In the genomic region with DNA sequence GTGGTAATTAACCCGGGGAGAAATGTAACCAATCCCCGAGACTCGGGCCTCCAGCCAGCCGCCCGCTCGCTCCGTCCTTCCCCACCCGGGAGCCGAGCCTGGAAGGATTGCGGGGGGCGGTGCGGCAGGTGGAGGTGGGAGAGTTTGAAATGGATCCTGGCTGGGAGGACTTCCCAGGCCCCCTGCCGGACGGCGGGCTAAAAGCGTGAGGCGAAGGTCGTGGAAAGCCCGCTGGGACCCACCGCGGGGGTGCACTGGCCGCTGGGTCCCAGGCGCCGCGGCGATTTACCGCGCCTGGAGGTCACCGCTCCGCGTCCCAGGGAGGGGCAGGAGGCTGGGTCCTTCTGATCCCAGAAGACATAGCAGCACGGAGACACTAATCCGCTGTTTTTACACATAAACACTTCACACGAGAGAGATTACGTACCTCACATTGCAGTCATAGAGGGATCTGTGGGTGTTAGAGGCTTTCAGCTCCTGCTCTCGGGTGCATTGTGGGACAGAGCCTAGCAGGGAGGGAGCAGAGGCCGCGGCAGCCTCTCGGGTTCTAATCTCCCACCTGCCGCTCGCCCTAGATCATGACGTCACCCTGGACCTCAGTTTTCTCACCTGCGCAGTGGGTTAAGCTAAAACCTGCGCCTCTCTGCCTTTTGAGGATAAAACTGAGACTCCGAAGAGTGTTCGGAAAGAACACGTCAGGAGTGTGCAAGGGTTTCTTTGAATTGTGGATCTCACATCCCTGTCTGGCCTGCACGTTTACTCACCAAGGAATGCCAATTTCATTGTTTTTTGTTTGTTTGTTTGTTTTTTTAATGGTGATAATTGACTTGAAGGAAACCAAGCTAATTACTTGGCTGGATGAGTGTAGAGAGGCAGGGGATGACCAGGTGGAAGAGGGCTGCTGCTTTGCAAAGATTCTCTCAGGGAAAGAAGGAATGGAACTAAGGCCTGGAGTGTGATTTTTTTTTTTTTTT, we compare ENCODE assay signal across 8 cellular contexts. TPM values are rescaled to one million over a fixed set of nuclear protein-coding genes. Genes with fewer than 3 reads are reported as not detected.
A peak's percentile ranks its signal among the peaks of the same experiment; 100 is the strongest.
DNase-seq lines count a peak whose midpoint lies in the region; ATAC-seq and TF ChIP-seq lines count a peak whose summit lies in the region.

No MANE protein-coding gene starts in this region.

- H3K4me3 Mint-ChIP-seq in activated B cell treated with CpG ODN at 0.5 μM for 24 hours = peak overlapping the region; percentile 88
- H3K4me3 Mint-ChIP-seq in memory B cell = peak overlapping the region; percentile 88

- peak; percentile 42 for TF ChIP-seq CTCF in GM13977 (IDR thresholded peaks at IDR 0.05; ENCODE audit: extremely low read depth, insufficient read depth, missing control alignments)
- peak; percentile 43 for TF ChIP-seq CTCF in HFF-Myc (IDR thresholded peaks at IDR 0.05; ENCODE audit: low read depth, low read length, missing control alignments)
- TF ChIP-seq CTCF in activated B cell treated with CpG ODN at 0.5 μM for 24 hours (IDR thresholded peaks at IDR 0.05) = no peak

- H3K27me3 Mint-ChIP-seq in activated B cell treated with CpG ODN at 0.5 μM for 24 hours (peaks cover 4% of the 10 kb centered on the region), memory B cell (peaks cover 4% of the 10 kb centered on the region)

- no peaks in the 10 kb centered on the region for H3K36me3 Mint-ChIP-seq in activated B cell treated with CpG ODN at 0.5 μM for 24 hours (ENCODE audit: low read depth)
- H3K36me3 Mint-ChIP-seq in memory B cell = no peaks in the 10 kb centered on the region

- H3K9me3 Mint-ChIP-seq in activated B cell treated with CpG ODN at 0.5 μM for 24 hours (no peaks in the 10 kb centered on the region), memory B cell (no peaks in the 10 kb centered on the region)

- CTCF ChIA-PET in activated B cell treated with CpG ODN at 0.5 μM for 24 hours (lab: Charles Lee) = interaction anchor here (0.8 to 1.4 kb wide), 2 partner anchors 15 to 17 kb away, joined by 3 read pairs; partner anchors contain the start of gene TMEM9

- ATAC-seq in activated B cell treated with CpG ODN at 0.5 μM for 24 hours (ENCODE audit: low read depth) (peak; percentile 43), memory B cell (ENCODE audit: low read depth) (peak; percentile 48)

- in situ Hi-C loops in GM13977 (cut with MboI; ENCODE audit: low pct_unique_long_range_greater_than_20kb, low sequenced_read_pairs, unreplicated experiment) = no loop called here

- peak; percentile 74 for DNase-seq in GM13977 (ENCODE audit: low spot score)
- DNase-seq in HFF-Myc (ENCODE audit: extremely low read depth, low read depth) = no peak
- peak; percentile 83 for DNase-seq in NCI-H128 (lab: John Stamatoyannopoulos, UW; ENCODE audit: unreplicated experiment)
- peak; percentile 53 for DNase-seq in activated B cell treated with CpG ODN at 0.5 μM for 24 hours
- peak; percentile 39 for DNase-seq in dermis blood vessel endothelial cell
- DNase-seq in memory B cell (ENCODE audit: low spot score in 2 of 2) = peak in 1 of 2 donors; percentile 45
- peak; percentile 78 for DNase-seq in stimulated activated CD8-positive, alpha-beta memory T cell treated with anti-CD3 and anti-CD28 coated beads, Interleukin-4, amount 100 ng/mL, for 48 hours
- no peak for DNase-seq in ecto neural progenitor cell (ENCODE audit: low spot score)

- POLR2A ChIA-PET in activated B cell treated with CpG ODN at 0.5 μM for 24 hours (lab: Charles Lee) = interaction anchor here (1.6 kb wide), 1 partner anchor 17 kb away, joined by 13 read pairs; the partner anchor contains the start of gene TMEM9

- H3K4me1 Mint-ChIP-seq in activated B cell treated with CpG ODN at 0.5 μM for 24 hours = peaks cover 12% of the 10 kb centered on the region
- H3K4me1 Mint-ChIP-seq in memory B cell = peaks cover 10% of the 10 kb centered on the region

- H3K4me3 ChIP-seq in HFF-Myc (replicated peaks; ENCODE audit: low read depth, low read length) = peak overlapping the region; percentile 55

- intact Hi-C loops in activated B cell treated with CpG ODN at 0.5 μM for 24 hours (cut with micrococcal nuclease) = loop anchor here (5.0 kb wide), 1 partner anchor 149 kb away; the partner anchor contains the start of gene KIF21B

- H3K27ac Mint-ChIP-seq in activated B cell treated with CpG ODN at 0.5 μM for 24 hours (peak overlapping the region; percentile 79), memory B cell (peak overlapping the region; percentile 72)

RNA-seq across cellular contexts. Expression of gene TMEM9, which starts 17.1 kb away (rescaled TPM):
- 19.0 and 21.7 TPM in 2 replicates for total RNA-seq in activated B cell treated with CpG ODN at 0.5 μM for 24 hours
- 47.3 and 62.3 TPM in 2 replicates for total RNA-seq in dermis blood vessel endothelial cell

RNA-seq across cellular contexts. Expression of gene IGFN1, which starts 19.3 kb away (rescaled TPM):
- total RNA-seq in activated B cell treated with CpG ODN at 0.5 μM for 24 hours (not detected in 2 replicates), dermis blood vessel endothelial cell (under 0.01 and 0.05 TPM in 2 replicates)

RNA-seq across cellular contexts. Expression of gene ASCL5, which starts 44.4 kb away (rescaled TPM):
- not detected in 2 replicates for total RNA-seq in activated B cell treated with CpG ODN at 0.5 μM for 24 hours
- total RNA-seq in dermis blood vessel endothelial cell = not detected in 2 replicates

RNA-seq across cellular contexts. Expression of gene CACNA1S, which starts 59.1 kb away (rescaled TPM):
- total RNA-seq in activated B cell treated with CpG ODN at 0.5 μM for 24 hours = not detected in 2 replicates
- total RNA-seq in dermis blood vessel endothelial cell = not detected in 2 replicates

Comparison
In these comparisons a context has a peak if more than half of its experiments do, and no peak if none do; other contexts are left out.
1. DNase-seq: peak in GM13977 (single experiment), NCI-H128 (single experiment), activated B cell treated with CpG ODN at 0.5 μM for 24 hours (single experiment), dermis blood vessel endothelial cell (single experiment) and stimulated activated CD8-positive, alpha-beta memory T cell treated with anti-CD3 and anti-CD28 coated beads, Interleukin-4, amount 100 ng/mL, for 48 hours (single experiment); none in HFF-Myc (single experiment) and ecto neural progenitor cell (single experiment).